ENCODE assay signal across 30 cellular contexts in the genomic region with DNA sequence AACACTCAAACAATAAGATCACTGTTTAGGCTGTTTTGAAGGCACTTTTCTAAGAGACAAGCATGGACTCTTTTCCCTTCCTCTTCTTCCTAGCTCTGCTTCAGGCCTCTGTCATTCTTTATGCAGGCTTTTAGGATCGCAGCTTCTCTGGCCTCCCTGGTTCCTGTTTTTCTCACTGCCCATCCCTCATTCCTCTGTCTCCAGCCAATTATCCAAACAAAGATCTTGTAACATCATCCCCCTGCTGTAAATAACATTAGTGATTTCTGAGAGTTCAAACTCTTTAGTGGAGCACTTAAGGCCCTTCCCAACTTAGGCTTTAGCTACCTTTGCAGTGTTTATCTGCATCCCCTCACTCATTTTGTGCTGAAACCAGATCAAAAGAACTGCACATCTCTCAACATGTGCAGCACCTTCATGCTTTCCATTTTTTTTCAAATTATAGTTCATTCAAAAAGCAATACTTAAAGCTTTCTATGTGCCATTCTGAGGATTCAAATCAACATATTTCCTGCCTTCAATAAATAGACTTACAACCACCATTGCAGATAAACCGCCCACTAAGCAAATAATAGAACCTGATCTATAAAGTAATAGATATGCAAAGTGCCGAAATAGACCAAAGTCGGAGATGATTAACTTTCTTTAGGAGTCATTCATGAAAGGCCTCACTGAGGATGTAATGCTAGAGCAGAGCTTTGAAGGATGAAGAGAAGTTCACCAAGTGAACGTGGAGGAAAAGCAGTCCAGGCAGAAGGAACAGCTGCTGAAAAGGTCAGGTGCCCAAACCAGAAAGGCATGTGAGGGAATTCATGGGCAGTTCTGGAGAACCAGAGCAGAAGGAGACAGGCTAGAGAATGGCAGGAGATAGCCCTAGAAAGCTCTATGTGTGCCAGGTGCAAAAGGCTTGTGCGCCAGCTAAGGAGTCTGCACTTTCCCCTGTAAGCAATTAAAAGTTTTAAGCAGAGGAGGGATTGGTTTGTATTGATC.
DNase-seq lines count a peak whose midpoint lies in the region; ATAC-seq and TF ChIP-seq lines count a peak whose summit lies in the region.
"Had no signal": no experiment of that assay in that cellular context is flagged by ENCODE, and none has a peak within 500 bp of the region (broad histone marks: within the 10 kb centered on the region; RNA-seq: fewer than 3 reads in every experiment).

No MANE protein-coding gene starts in this region.

- no peak for ATAC-seq in PC-3
- no peak for ATAC-seq in HG03135 (IDR thresholded peaks at IDR 0.05; ENCODE audit: unreplicated experiment)
- ATAC-seq in natural killer cell treated with Interleukin-12 subunit alpha and Interleukin-12 subunit beta and Interleukin-15 and Interleukin-18, amount 100 ng/mL, for 72 hours: no peak
- no peak for ATAC-seq in GM21619 (IDR thresholded peaks at IDR 0.05; ENCODE audit: unreplicated experiment)
- ATAC-seq: stimulated activated naive CD8-positive, alpha-beta T cell treated with anti-CD3 and anti-CD28 coated beads, Interleukin-15, amount 100 ng/mL, for 72 hours had no signal

- intact Hi-C loops in PC-3 (cut with micrococcal nuclease): no loop called here

- no peak overlapping the region for H3K4me2 ChIP-seq in PC-3 (ENCODE audit: low read length)
- peak overlapping the region; percentile 7 for H3K4me2 ChIP-seq in skeletal muscle satellite cell (ENCODE audit: low read length)

- no peaks in the 10 kb centered on the region for H3K9me3 Mint-ChIP-seq in natural killer cell treated with Interleukin-12 subunit alpha and Interleukin-12 subunit beta and Interleukin-15 and Interleukin-18, amount 100 ng/mL, for 72 hours
- H3K9me3 Mint-ChIP-seq: activated T-helper 2 cell treated with anti-CD3 and anti-CD28 coated beads, Interferon-gamma antibody, Interleukin-2, Interleukin-4, amounts not matched to agents 10 μg/mL and 5 μg/mL and 100 μg/mL, durations not matched to agents 14 hours and 24 hours and 36 hours; IgD-negative memory B cell; stimulated activated naive CD8-positive, alpha-beta T cell treated with anti-CD3 and anti-CD28 coated beads, Interleukin-15, amount 100 ng/mL, for 72 hours had no signal

- CTCF ChIA-PET in PC-3 (lab: Charles Lee): no interaction called here

- peaks cover 57% of the 10 kb centered on the region for H3K4me1 ChIP-seq in PC-3 (ENCODE audit: insufficient read depth, low read length)
- peaks cover 75% of the 10 kb centered on the region for H3K4me1 ChIP-seq in skeletal muscle satellite cell (ENCODE audit: control insufficient read depth, insufficient read depth, low read length)

- H3F3A ChIP-seq in PC-3 (ENCODE audit: low read length, unreplicated experiment): peaks cover 9% of the 10 kb centered on the region

- no peak overlapping the region for H3K4me3 Mint-ChIP-seq in natural killer cell treated with Interleukin-12 subunit alpha and Interleukin-12 subunit beta and Interleukin-15 and Interleukin-18, amount 100 ng/mL, for 72 hours
- H3K4me3 Mint-ChIP-seq: activated B cell treated with CpG ODN at 0.5 μM for 24 hours; activated naive CD8-positive, alpha-beta T cell; B cell; IgD-negative memory B cell; neural crest cell; stimulated activated naive CD8-positive, alpha-beta T cell treated with anti-CD3 and anti-CD28 coated beads, Interleukin-15, amount 100 ng/mL, for 72 hours had no signal

- no peaks in the 10 kb centered on the region for H3K27me3 ChIP-seq in PC-3 (ENCODE audit: low read length)
- H3K27me3 ChIP-seq in skeletal muscle satellite cell (ENCODE audit: control insufficient read depth, insufficient read depth, low read length): no peaks in the 10 kb centered on the region
- H3K27me3 ChIP-seq: gastrocnemius medialis, MG63, transverse colon had no signal

- no peaks in the 10 kb centered on the region for H3K36me3 Mint-ChIP-seq in natural killer cell treated with Interleukin-12 subunit alpha and Interleukin-12 subunit beta and Interleukin-15 and Interleukin-18, amount 100 ng/mL, for 72 hours
- H3K36me3 Mint-ChIP-seq: activated naive CD8-positive, alpha-beta T cell; IgD-negative memory B cell had no signal

- no TSS peak for BruUV-seq in PC-3 (replicated peaks; lab: Mats Ljungman, UMichigan)

- H3K9me3 ChIP-seq in PC-3 (ENCODE audit: low read length) (no peaks in the 10 kb centered on the region), skeletal muscle satellite cell (replicated peaks; ENCODE audit: low read length) (no peaks in the 10 kb centered on the region)
- H3K9me3 ChIP-seq: gastrocnemius medialis, transverse colon had no signal

- H3K27me3 Mint-ChIP-seq in natural killer cell treated with Interleukin-12 subunit alpha and Interleukin-12 subunit beta and Interleukin-15 and Interleukin-18, amount 100 ng/mL, for 72 hours: no peaks in the 10 kb centered on the region

- H3K9ac ChIP-seq in PC-3 (ENCODE audit: low read length) (no peak overlapping the region), skeletal muscle satellite cell (ENCODE audit: low read depth, low read length) (peak overlapping the region; percentile 59)

- no peaks in the 10 kb centered on the region for H3K79me2 ChIP-seq in PC-3 (ENCODE audit: low read length)

- peak overlapping the region; percentile 35 for H2AFZ ChIP-seq in PC-3 (ENCODE audit: low read length)

- no peak for TF ChIP-seq CTCF in PC-3 (conservative IDR thresholded peaks at IDR 0.05; ENCODE audit: low read depth, low read length)

- no peak overlapping the region for H3K4me3 ChIP-seq in PC-3 (ENCODE audit: low read length)
- no peak overlapping the region for H3K4me3 ChIP-seq in skeletal muscle satellite cell (ENCODE audit: low read length)
- H3K4me3 ChIP-seq: gastrocnemius medialis, MG63, transverse colon had no signal

- H3K4me1 Mint-ChIP-seq in natural killer cell treated with Interleukin-12 subunit alpha and Interleukin-12 subunit beta and Interleukin-15 and Interleukin-18, amount 100 ng/mL, for 72 hours (ENCODE audit: low read depth in 2 of 2): peaks cover 7 to 9% of the 10 kb centered on the region in 2 donors
- H3K4me1 Mint-ChIP-seq: stimulated activated naive CD8-positive, alpha-beta T cell treated with anti-CD3 and anti-CD28 coated beads, Interleukin-15, amount 100 ng/mL, for 72 hours had no signal

- H3K27ac ChIP-seq in PC-3 (ENCODE audit: low read length) (peak overlapping the region; percentile 100), caudate nucleus (ENCODE audit: low read depth, low read length) (peak overlapping the region; percentile 90)
- H3K27ac ChIP-seq: HL-60 had no signal

- no peaks in the 10 kb centered on the region for H3K36me3 ChIP-seq in PC-3 (ENCODE audit: low read depth, low read length)
- no peaks in the 10 kb centered on the region for H3K36me3 ChIP-seq in skeletal muscle satellite cell (ENCODE audit: insufficient read depth, low read length)
- H3K36me3 ChIP-seq: gastrocnemius medialis, MG63, transverse colon had no signal

- POLR2A ChIA-PET in PC-3 (lab: Charles Lee; ENCODE audit: unreplicated experiment): no interaction called here

- no peak overlapping the region for H3K27ac Mint-ChIP-seq in natural killer cell treated with Interleukin-12 subunit alpha and Interleukin-12 subunit beta and Interleukin-15 and Interleukin-18, amount 100 ng/mL, for 72 hours
- H3K27ac Mint-ChIP-seq: activated B cell treated with CpG ODN at 0.5 μM for 24 hours; activated naive CD8-positive, alpha-beta T cell; activated T-helper 2 cell treated with anti-CD3 and anti-CD28 coated beads, Interferon-gamma antibody, Interleukin-2, Interleukin-4, amounts not matched to agents 10 μg/mL and 5 μg/mL and 100 μg/mL, durations not matched to agents 14 hours and 24 hours and 36 hours; B cell; IgD-negative memory B cell; stimulated activated naive CD8-positive, alpha-beta T cell treated with anti-CD3 and anti-CD28 coated beads, Interleukin-15, amount 100 ng/mL, for 72 hours had no signal

- no peaks in the 10 kb centered on the region for H4K20me1 ChIP-seq in PC-3 (ENCODE audit: low read length)

- H3K9me2 ChIP-seq in PC-3 (replicated peaks; ENCODE audit: low read length): no peaks in the 10 kb centered on the region

- DNase-seq in PC-3 (no peak), caudate nucleus (lab: John Stamatoyannopoulos, UW) (no peak), left kidney (ENCODE audit: low read depth, low spot score) (peak; percentile 36), GM19238 (ENCODE audit: insufficient read length, low spot score) (no peak)
- no peak for DNase-seq in natural killer cell treated with Interleukin-12 subunit alpha and Interleukin-12 subunit beta and Interleukin-15 and Interleukin-18, amount 100 ng/mL, for 72 hours (ENCODE audit: low spot score)
- DNase-seq: activated B cell treated with CpG ODN at 0.5 μM for 24 hours; activated CD4-positive, alpha-beta T cell treated with anti-CD3 and anti-CD28 coated beads, Interleukin-2, amount 50 U/mL, for 4 hours; activated CD8-positive, alpha-beta memory T cell treated with anti-CD3 and anti-CD28 coated beads, Interleukin-2, amount 50 U/mL, for 4 hours; DMS79 treated with DMSO at 0.1 percent for 48 hours; erythroblast; gastrocnemius medialis; GOT3; MG63; NCI-H146; NCI-H2171 treated with DMSO at 0.1 percent for 48 hours; NCI-H526; stimulated activated CD4-positive, alpha-beta T cell treated with anti-CD3 and anti-CD28 coated beads, Interleukin-12 subunit alpha, Interleukin-12 subunit beta, amount 100 ng/mL, for 4 hours; stimulated activated CD4-positive, alpha-beta T cell treated with anti-CD3 and anti-CD28 coated beads, Interleukin-4, amount 100 ng/mL, for 4 hours; stimulated activated naive CD8-positive, alpha-beta T cell treated with anti-CD3 and anti-CD28 coated beads, Interleukin-15, amount 100 ng/mL, for 72 hours; T1000; transverse colon had no signal
